In the genomic region with DNA sequence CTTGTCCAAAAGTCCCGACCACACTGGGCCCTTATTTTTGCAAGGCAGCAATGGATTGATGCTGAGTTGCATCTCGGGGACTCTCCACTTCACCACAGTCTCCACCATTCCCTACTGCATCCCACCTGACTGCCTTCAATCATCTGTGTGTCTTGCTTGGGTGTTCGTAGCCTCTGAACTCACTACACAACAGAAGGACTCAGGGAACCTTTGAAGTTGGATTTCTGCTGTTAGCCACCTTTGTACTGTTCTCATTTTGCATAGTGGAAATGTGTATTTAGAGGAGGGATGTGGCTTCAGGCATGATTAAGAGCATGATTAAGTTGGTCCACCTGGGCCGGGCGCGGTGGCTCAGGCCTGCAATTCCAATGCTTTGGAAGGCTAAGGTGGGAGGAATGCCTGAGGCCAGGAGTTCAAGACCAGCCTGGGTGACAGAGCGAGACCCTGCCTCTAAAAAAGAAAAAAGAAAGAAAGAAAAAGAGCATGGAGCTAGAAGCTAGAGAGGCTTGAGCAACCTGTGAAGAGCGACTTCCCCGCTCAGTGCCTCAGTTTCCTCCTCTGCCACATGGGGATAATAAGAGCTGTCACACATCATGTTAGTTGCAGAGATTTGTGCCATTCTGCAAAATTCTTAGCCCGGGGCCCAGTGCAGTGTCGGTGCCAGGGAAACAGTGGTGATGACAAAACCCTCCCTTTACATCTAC, we compare ENCODE assay signal across 1 cellular context.
TF ChIP-seq lines count a peak whose summit lies in the region.

No MANE protein-coding gene starts in this region.

TF ChIP-seq in IMR-90, 13 proteins besides CTCF, POLR2A, EP300 and RAD21 (continued from another document):
- TF ChIP-seq, protein P1, sequence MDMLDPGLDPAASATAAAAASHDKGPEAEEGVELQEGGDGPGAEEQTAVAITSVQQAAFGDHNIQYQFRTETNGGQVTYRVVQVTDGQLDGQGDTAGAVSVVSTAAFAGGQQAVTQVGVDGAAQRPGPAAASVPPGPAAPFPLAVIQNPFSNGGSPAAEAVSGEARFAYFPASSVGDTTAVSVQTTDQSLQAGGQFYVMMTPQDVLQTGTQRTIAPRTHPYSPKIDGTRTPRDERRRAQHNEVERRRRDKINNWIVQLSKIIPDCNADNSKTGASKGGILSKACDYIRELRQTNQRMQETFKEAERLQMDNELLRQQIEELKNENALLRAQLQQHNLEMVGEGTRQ (IDR thresholded peaks at IDR 0.05; ENCODE audit: low read depth, low read length), result no peak
- TF ChIP-seq MXI1 (IDR thresholded peaks at IDR 0.05; ENCODE audit: borderline replicate concordance, low read depth, low read length) (no peak), NFE2L2 (IDR thresholded peaks at IDR 0.05; ENCODE audit: low read depth, low read length) (no peak), FOS (IDR thresholded peaks at IDR 0.05; ENCODE audit: low read depth, low read length) (no peak)
TF ChIP-seq in IMR-90: peak in this region for 0.
